ENCODE assay signal across 8 cellular contexts in genomic region chr2:190468814-190469569, GRCh38.
DNase-seq lines count a peak whose midpoint lies in the region; ATAC-seq and TF ChIP-seq lines count a peak whose summit lies in the region.

No MANE protein-coding gene starts in this region.

- TF ChIP-seq CTCF in GM12864 (IDR thresholded peaks at IDR 0.05; ENCODE audit: low read depth, low read length, missing control alignments) (no peak), left ventricle myocardium inferior (IDR thresholded peaks at IDR 0.05; ENCODE audit: borderline replicate concordance) (no peak)

- DNase-seq in GM12864 (ENCODE audit: low read depth) = peak; percentile 48
- peak; percentile 83 for DNase-seq in NCI-H187 treated with DMSO at 0.1 percent for 48 hours (lab: John Stamatoyannopoulos, UW)
- peak; percentile 94 for DNase-seq in amniotic epithelial cell (ENCODE audit: low read depth)
- DNase-seq in left ventricle myocardium inferior = peak; percentile 74
- no peak for DNase-seq in OCI-M2 (lab: John Stamatoyannopoulos, UW; ENCODE audit: unreplicated experiment)
- no peak for DNase-seq in stimulated activated CD4-positive, alpha-beta T cell treated with anti-CD3 and anti-CD28 coated beads, Interleukin-15, amount 100 ng/mL, for 24 hours

- no peak overlapping the region; the same call in 1 of the 2 replicates for H3K4me3 ChIP-seq in GM12864 (ENCODE audit: low read depth, low read length)
- H3K4me3 ChIP-seq in left ventricle myocardium inferior = peak overlapping the region; percentile 33
- H3K4me3 ChIP-seq in skeletal muscle satellite cell (ENCODE audit: low read length) = no peak overlapping the region

- peak overlapping the region; percentile 0 for H3K4me2 ChIP-seq in skeletal muscle satellite cell (ENCODE audit: low read length)

- H3K9me3 ChIP-seq in left ventricle myocardium inferior (replicated peaks) = peaks cover 9% of the 10 kb centered on the region
- no peaks in the 10 kb centered on the region for H3K9me3 ChIP-seq in skeletal muscle satellite cell (replicated peaks; ENCODE audit: low read length)

- no peak overlapping the region for H3K9ac ChIP-seq in skeletal muscle satellite cell (ENCODE audit: low read depth, low read length)

- H3K27me3 ChIP-seq in left ventricle myocardium inferior (ENCODE audit: low read depth) (no peaks in the 10 kb centered on the region), skeletal muscle satellite cell (ENCODE audit: control insufficient read depth, insufficient read depth, low read length) (no peaks in the 10 kb centered on the region)

- ATAC-seq in HG02759 (IDR thresholded peaks at IDR 0.05; ENCODE audit: unreplicated experiment) = peak; percentile 59

- peaks cover 9% of the 10 kb centered on the region for H3K36me3 ChIP-seq in left ventricle myocardium inferior
- H3K36me3 ChIP-seq in skeletal muscle satellite cell (ENCODE audit: insufficient read depth, low read length) = no peaks in the 10 kb centered on the region

- peak overlapping the region; percentile 90 for H3K27ac ChIP-seq in left ventricle myocardium inferior (replicated peaks)

- H3K4me1 ChIP-seq in left ventricle myocardium inferior = peaks cover 69% of the 10 kb centered on the region
- peaks cover 36% of the 10 kb centered on the region for H3K4me1 ChIP-seq in skeletal muscle satellite cell (ENCODE audit: control insufficient read depth, insufficient read depth, low read length)

- intact Hi-C loops in left ventricle myocardium inferior (cut with micrococcal nuclease) = loop anchor here (5.0 kb wide), 1 partner anchor 57 kb away; no protein-coding TSS in a partner anchor

Comparison
In these comparisons a context has a peak if more than half of its experiments do, and no peak if none do; other contexts are left out.
1. DNase-seq: peak in GM12864 (single experiment), NCI-H187 treated with DMSO at 0.1 percent for 48 hours (single experiment), amniotic epithelial cell (single experiment) and left ventricle myocardium inferior (single experiment); none in OCI-M2 (single experiment) and stimulated activated CD4-positive, alpha-beta T cell treated with anti-CD3 and anti-CD28 coated beads, Interleukin-15, amount 100 ng/mL, for 24 hours (single experiment).